1 cellular context compared by ENCODE assay signal in genomic region chr6:44249082-44249748, GRCh38.
TF ChIP-seq lines count a peak whose summit lies in the region.

No MANE protein-coding gene starts in this region.

TF ChIP-seq in HepG2, 621 proteins besides CTCF, POLR2A, EP300 and RAD21 (continues in another document):
- no peak for TF ChIP-seq KLF16 (CRISPR knock-in tag; IDR thresholded peaks at IDR 0.05)
- TF ChIP-seq ZNF512B (CRISPR knock-in tag; IDR thresholded peaks at IDR 0.05; ENCODE audit: borderline replicate concordance), result no peak
- TF ChIP-seq ZNF841 (CRISPR knock-in tag; IDR thresholded peaks at IDR 0.05; ENCODE audit: borderline replicate concordance), result no peak
- no peak for TF ChIP-seq NFKB2 (CRISPR knock-in tag; IDR thresholded peaks at IDR 0.05; ENCODE audit: borderline replicate concordance)
- TF ChIP-seq RBFOX2 (IDR thresholded peaks at IDR 0.05; ENCODE audit: low read depth, low read length), result peak; percentile 56
- TF ChIP-seq RCOR2 (CRISPR knock-in tag; IDR thresholded peaks at IDR 0.05), result no peak
- TF ChIP-seq ZNF530 (CRISPR knock-in tag; IDR thresholded peaks at IDR 0.05; ENCODE audit: low read depth), result no peak
- TF ChIP-seq MEF2D (CRISPR knock-in tag; IDR thresholded peaks at IDR 0.05), result no peak
- TF ChIP-seq, protein P1, sequence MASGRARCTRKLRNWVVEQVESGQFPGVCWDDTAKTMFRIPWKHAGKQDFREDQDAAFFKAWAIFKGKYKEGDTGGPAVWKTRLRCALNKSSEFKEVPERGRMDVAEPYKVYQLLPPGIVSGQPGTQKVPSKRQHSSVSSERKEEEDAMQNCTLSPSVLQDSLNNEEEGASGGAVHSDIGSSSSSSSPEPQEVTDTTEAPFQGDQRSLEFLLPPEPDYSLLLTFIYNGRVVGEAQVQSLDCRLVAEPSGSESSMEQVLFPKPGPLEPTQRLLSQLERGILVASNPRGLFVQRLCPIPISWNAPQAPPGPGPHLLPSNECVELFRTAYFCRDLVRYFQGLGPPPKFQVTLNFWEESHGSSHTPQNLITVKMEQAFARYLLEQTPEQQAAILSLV (CRISPR knock-in tag; IDR thresholded peaks at IDR 0.05; ENCODE audit: borderline replicate concordance), result no peak
- TF ChIP-seq HNRNPH1 (optimal IDR thresholded peaks at IDR 0.05; ENCODE audit: low read depth, low read length), result no peak
- no peak for TF ChIP-seq ZNF274 (CRISPR knock-in tag; IDR thresholded peaks at IDR 0.05)
- TF ChIP-seq ZGPAT (CRISPR knock-in tag; IDR thresholded peaks at IDR 0.05), result no peak
- TF ChIP-seq REPIN1 (CRISPR knock-in tag; IDR thresholded peaks at IDR 0.05; ENCODE audit: borderline replicate concordance, low read depth), result no peak
- TF ChIP-seq FOSL2 (CRISPR knock-in tag; IDR thresholded peaks at IDR 0.05), result no peak
- TF ChIP-seq, protein P2, sequence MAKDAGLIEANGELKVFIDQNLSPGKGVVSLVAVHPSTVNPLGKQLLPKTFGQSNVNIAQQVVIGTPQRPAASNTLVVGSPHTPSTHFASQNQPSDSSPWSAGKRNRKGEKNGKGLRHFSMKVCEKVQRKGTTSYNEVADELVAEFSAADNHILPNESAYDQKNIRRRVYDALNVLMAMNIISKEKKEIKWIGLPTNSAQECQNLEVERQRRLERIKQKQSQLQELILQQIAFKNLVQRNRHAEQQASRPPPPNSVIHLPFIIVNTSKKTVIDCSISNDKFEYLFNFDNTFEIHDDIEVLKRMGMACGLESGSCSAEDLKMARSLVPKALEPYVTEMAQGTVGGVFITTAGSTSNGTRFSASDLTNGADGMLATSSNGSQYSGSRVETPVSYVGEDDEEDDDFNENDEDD (CRISPR knock-in tag; IDR thresholded peaks at IDR 0.05; ENCODE audit: borderline replicate concordance), result no peak
- no peak for TF ChIP-seq NFE2 (CRISPR knock-in tag; IDR thresholded peaks at IDR 0.05)
- TF ChIP-seq ZNF296 (CRISPR knock-in tag; conservative IDR thresholded peaks at IDR 0.05), result no peak
- TF ChIP-seq ZMAT3 (CRISPR knock-in tag; conservative IDR thresholded peaks at IDR 0.05), result no peak
- no peak for TF ChIP-seq ZNF337 (CRISPR knock-in tag; IDR thresholded peaks at IDR 0.05; ENCODE audit: borderline replicate concordance, low read depth)
- TF ChIP-seq ZNF343 (CRISPR knock-in tag; IDR thresholded peaks at IDR 0.05), result no peak
- no peak for TF ChIP-seq ZNF496 (CRISPR knock-in tag; IDR thresholded peaks at IDR 0.05; ENCODE audit: insufficient replicate concordance)
- TF ChIP-seq ZSCAN12 (CRISPR knock-in tag; IDR thresholded peaks at IDR 0.05), result no peak
- no peak for TF ChIP-seq KLF9 (CRISPR knock-in tag; IDR thresholded peaks at IDR 0.05; ENCODE audit: low read depth)
- TF ChIP-seq REXO4 (CRISPR knock-in tag; IDR thresholded peaks at IDR 0.05; ENCODE audit: borderline replicate concordance), result no peak
- TF ChIP-seq PPARG (CRISPR knock-in tag; conservative IDR thresholded peaks at IDR 0.05), result no peak
- no peak for TF ChIP-seq ARID2 (CRISPR knock-in tag; IDR thresholded peaks at IDR 0.05; ENCODE audit: borderline replicate concordance)
- no peak for TF ChIP-seq SRF (IDR thresholded peaks at IDR 0.05; ENCODE audit: low read depth, low read length)
- no peak for TF ChIP-seq ZNF136 (CRISPR knock-in tag; IDR thresholded peaks at IDR 0.05; ENCODE audit: low read depth)
- TF ChIP-seq, protein P3, sequence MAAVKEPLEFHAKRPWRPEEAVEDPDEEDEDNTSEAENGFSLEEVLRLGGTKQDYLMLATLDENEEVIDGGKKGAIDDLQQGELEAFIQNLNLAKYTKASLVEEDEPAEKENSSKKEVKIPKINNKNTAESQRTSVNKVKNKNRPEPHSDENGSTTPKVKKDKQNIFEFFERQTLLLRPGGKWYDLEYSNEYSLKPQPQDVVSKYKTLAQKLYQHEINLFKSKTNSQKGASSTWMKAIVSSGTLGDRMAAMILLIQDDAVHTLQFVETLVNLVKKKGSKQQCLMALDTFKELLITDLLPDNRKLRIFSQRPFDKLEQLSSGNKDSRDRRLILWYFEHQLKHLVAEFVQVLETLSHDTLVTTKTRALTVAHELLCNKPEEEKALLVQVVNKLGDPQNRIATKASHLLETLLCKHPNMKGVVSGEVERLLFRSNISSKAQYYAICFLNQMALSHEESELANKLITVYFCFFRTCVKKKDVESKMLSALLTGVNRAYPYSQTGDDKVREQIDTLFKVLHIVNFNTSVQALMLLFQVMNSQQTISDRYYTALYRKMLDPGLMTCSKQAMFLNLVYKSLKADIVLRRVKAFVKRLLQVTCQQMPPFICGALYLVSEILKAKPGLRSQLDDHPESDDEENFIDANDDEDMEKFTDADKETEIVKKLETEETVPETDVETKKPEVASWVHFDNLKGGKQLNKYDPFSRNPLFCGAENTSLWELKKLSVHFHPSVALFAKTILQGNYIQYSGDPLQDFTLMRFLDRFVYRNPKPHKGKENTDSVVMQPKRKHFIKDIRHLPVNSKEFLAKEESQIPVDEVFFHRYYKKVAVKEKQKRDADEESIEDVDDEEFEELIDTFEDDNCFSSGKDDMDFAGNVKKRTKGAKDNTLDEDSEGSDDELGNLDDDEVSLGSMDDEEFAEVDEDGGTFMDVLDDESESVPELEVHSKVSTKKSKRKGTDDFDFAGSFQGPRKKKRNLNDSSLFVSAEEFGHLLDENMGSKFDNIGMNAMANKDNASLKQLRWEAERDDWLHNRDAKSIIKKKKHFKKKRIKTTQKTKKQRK (IDR thresholded peaks at IDR 0.05; ENCODE audit: low read length), result no peak
- TF ChIP-seq AGO2 (optimal IDR thresholded peaks at IDR 0.05; ENCODE audit: low read depth, low read length), result peak; percentile 29
- TF ChIP-seq RFX1 (IDR thresholded peaks at IDR 0.05), result no peak
- TF ChIP-seq TRAFD1 (CRISPR knock-in tag; IDR thresholded peaks at IDR 0.05; ENCODE audit: borderline replicate concordance), result no peak
- TF ChIP-seq POLR2G (IDR thresholded peaks at IDR 0.05; ENCODE audit: low read depth, low read length), result peak; percentile 29; the same call in 1 of the 2 replicates
- no peak for TF ChIP-seq ZNF766 (CRISPR knock-in tag; IDR thresholded peaks at IDR 0.05; ENCODE audit: borderline replicate concordance)
- no peak for TF ChIP-seq ISX (CRISPR knock-in tag; conservative IDR thresholded peaks at IDR 0.05)
- TF ChIP-seq ZNF17 (CRISPR knock-in tag; IDR thresholded peaks at IDR 0.05), result 0 out of 2 replicates have a peak, but pooled peaks have one; percentile 52
- no peak for TF ChIP-seq HNRNPUL1 (IDR thresholded peaks at IDR 0.05; ENCODE audit: low read depth, low read length)
- TF ChIP-seq, protein P4, sequence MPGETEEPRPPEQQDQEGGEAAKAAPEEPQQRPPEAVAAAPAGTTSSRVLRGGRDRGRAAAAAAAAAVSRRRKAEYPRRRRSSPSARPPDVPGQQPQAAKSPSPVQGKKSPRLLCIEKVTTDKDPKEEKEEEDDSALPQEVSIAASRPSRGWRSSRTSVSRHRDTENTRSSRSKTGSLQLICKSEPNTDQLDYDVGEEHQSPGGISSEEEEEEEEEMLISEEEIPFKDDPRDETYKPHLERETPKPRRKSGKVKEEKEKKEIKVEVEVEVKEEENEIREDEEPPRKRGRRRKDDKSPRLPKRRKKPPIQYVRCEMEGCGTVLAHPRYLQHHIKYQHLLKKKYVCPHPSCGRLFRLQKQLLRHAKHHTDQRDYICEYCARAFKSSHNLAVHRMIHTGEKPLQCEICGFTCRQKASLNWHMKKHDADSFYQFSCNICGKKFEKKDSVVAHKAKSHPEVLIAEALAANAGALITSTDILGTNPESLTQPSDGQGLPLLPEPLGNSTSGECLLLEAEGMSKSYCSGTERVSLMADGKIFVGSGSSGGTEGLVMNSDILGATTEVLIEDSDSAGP (CRISPR knock-in tag; IDR thresholded peaks at IDR 0.05; ENCODE audit: borderline replicate concordance), result peak; percentile 47; the same call in 1 of the 2 replicates
- no peak for TF ChIP-seq DBP (CRISPR knock-in tag; IDR thresholded peaks at IDR 0.05; ENCODE audit: not compliant biosample characterization)
- 0 out of 2 replicates have a peak, but pooled peaks have one; percentile 8 for TF ChIP-seq POLR2AphosphoS5 (IDR thresholded peaks at IDR 0.05; ENCODE audit: low read depth, low read length)
- TF ChIP-seq DR1 (CRISPR knock-in tag; IDR thresholded peaks at IDR 0.05), result no peak
- TF ChIP-seq ZNF761 (CRISPR knock-in tag; conservative IDR thresholded peaks at IDR 0.05), result no peak
- no peak for TF ChIP-seq ARNT (IDR thresholded peaks at IDR 0.05)
- TF ChIP-seq ZSCAN9 (CRISPR knock-in tag; IDR thresholded peaks at IDR 0.05; ENCODE audit: borderline replicate concordance), result no peak
- TF ChIP-seq, protein P5, sequence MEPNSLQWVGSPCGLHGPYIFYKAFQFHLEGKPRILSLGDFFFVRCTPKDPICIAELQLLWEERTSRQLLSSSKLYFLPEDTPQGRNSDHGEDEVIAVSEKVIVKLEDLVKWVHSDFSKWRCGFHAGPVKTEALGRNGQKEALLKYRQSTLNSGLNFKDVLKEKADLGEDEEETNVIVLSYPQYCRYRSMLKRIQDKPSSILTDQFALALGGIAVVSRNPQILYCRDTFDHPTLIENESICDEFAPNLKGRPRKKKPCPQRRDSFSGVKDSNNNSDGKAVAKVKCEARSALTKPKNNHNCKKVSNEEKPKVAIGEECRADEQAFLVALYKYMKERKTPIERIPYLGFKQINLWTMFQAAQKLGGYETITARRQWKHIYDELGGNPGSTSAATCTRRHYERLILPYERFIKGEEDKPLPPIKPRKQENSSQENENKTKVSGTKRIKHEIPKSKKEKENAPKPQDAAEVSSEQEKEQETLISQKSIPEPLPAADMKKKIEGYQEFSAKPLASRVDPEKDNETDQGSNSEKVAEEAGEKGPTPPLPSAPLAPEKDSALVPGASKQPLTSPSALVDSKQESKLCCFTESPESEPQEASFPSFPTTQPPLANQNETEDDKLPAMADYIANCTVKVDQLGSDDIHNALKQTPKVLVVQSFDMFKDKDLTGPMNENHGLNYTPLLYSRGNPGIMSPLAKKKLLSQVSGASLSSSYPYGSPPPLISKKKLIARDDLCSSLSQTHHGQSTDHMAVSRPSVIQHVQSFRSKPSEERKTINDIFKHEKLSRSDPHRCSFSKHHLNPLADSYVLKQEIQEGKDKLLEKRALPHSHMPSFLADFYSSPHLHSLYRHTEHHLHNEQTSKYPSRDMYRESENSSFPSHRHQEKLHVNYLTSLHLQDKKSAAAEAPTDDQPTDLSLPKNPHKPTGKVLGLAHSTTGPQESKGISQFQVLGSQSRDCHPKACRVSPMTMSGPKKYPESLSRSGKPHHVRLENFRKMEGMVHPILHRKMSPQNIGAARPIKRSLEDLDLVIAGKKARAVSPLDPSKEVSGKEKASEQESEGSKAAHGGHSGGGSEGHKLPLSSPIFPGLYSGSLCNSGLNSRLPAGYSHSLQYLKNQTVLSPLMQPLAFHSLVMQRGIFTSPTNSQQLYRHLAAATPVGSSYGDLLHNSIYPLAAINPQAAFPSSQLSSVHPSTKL (CRISPR knock-in tag; IDR thresholded peaks at IDR 0.05), result no peak
- TF ChIP-seq CBX2 (IDR thresholded peaks at IDR 0.05; ENCODE audit: low read depth, low read length), result no peak
- no peak for TF ChIP-seq CBX2 (CRISPR knock-in tag; IDR thresholded peaks at IDR 0.05; ENCODE audit: low read depth)
- no peak for TF ChIP-seq NR2F1 (CRISPR knock-in tag; IDR thresholded peaks at IDR 0.05)
